In genomic region chr11:125552927-125553326, GRCh38 we compare ENCODE assay signal across 1 cellular context.
TF ChIP-seq lines count a peak whose summit lies in the region.

No MANE protein-coding gene starts in this region.

TF ChIP-seq in K562, 482 proteins besides CTCF, POLR2A, EP300 and RAD21 (continued from another document and continues in another):
- no peak for TF ChIP-seq ZNF609 (CRISPR knock-in tag; IDR thresholded peaks at IDR 0.05; ENCODE audit: borderline replicate concordance)
- peak in 1 of 3 experiments; percentile 5 for TF ChIP-seq YY1 (IDR thresholded peaks at IDR 0.05; ENCODE audit: borderline replicate concordance in 1 of 3, control insufficient read depth in 1 of 3, extremely low read depth in 1 of 3, insufficient read depth in 3 of 3, insufficient read length in 1 of 3, insufficient replicate concordance in 2 of 3, low read depth in 1 of 3, low read length in 2 of 3)
- TF ChIP-seq, protein P1, sequence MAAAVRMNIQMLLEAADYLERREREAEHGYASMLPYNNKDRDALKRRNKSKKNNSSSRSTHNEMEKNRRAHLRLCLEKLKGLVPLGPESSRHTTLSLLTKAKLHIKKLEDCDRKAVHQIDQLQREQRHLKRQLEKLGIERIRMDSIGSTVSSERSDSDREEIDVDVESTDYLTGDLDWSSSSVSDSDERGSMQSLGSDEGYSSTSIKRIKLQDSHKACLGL (CRISPR knock-in tag; IDR thresholded peaks at IDR 0.05; ENCODE audit: borderline replicate concordance, poor library complexity, severe bottlenecking): no peak
- no peak for TF ChIP-seq RBM39 (optimal IDR thresholded peaks at IDR 0.05; ENCODE audit: low read depth, low read length)
- TF ChIP-seq PRDM10 (IDR thresholded peaks at IDR 0.05; ENCODE audit: partially characterized antibody): peak; percentile 68
- TF ChIP-seq POLR2G (IDR thresholded peaks at IDR 0.05; ENCODE audit: low read depth, low read length): no peak
- TF ChIP-seq EZH2 (IDR thresholded peaks at IDR 0.05; ENCODE audit: borderline replicate concordance, low read depth, low read length): no peak
- TF ChIP-seq FOS (IDR thresholded peaks at IDR 0.05; ENCODE audit: extremely low read depth, insufficient read length): no peak
- no peak for TF ChIP-seq POLR2B (IDR thresholded peaks at IDR 0.05; ENCODE audit: low read depth, partially characterized antibody)
- TF ChIP-seq, protein P2, sequence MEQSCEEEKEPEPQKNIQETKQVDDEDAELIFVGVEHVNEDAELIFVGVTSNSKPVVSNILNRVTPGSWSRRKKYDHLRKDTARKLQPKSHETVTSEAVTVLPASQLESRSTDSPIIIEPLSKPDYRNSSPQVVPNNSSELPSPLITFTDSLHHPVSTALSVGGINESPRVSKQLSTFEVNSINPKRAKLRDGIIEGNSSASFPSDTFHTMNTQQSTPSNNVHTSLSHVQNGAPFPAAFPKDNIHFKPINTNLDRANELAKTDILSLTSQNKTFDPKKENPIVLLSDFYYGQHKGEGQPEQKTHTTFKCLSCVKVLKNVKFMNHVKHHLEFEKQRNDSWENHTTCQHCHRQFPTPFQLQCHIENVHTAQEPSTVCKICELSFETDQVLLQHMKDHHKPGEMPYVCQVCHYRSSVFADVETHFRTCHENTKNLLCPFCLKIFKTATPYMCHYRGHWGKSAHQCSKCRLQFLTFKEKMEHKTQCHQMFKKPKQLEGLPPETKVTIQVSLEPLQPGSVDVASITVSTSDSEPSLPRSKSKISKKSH (CRISPR knock-in tag; IDR thresholded peaks at IDR 0.05): no peak
- no peak for TF ChIP-seq MCM5 (IDR thresholded peaks at IDR 0.05; ENCODE audit: low read depth)
- no peak for TF ChIP-seq ZBTB1 (CRISPR knock-in tag; IDR thresholded peaks at IDR 0.05; ENCODE audit: borderline replicate concordance, low read depth)
- TF ChIP-seq, protein P3, sequence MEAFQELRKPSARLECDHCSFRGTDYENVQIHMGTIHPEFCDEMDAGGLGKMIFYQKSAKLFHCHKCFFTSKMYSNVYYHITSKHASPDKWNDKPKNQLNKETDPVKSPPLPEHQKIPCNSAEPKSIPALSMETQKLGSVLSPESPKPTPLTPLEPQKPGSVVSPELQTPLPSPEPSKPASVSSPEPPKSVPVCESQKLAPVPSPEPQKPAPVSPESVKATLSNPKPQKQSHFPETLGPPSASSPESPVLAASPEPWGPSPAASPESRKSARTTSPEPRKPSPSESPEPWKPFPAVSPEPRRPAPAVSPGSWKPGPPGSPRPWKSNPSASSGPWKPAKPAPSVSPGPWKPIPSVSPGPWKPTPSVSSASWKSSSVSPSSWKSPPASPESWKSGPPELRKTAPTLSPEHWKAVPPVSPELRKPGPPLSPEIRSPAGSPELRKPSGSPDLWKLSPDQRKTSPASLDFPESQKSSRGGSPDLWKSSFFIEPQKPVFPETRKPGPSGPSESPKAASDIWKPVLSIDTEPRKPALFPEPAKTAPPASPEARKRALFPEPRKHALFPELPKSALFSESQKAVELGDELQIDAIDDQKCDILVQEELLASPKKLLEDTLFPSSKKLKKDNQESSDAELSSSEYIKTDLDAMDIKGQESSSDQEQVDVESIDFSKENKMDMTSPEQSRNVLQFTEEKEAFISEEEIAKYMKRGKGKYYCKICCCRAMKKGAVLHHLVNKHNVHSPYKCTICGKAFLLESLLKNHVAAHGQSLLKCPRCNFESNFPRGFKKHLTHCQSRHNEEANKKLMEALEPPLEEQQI (IDR thresholded peaks at IDR 0.05): peak; percentile 88
- TF ChIP-seq TFAP4 (CRISPR knock-in tag; IDR thresholded peaks at IDR 0.05; ENCODE audit: borderline replicate concordance): peak; percentile 50
- no peak for TF ChIP-seq SIN3A (IDR thresholded peaks at IDR 0.05; ENCODE audit: borderline replicate concordance in 2 of 2, control insufficient read depth in 1 of 2, low read depth in 2 of 2, low read length in 2 of 2)
- no peak for TF ChIP-seq RFX1 (IDR thresholded peaks at IDR 0.05)
- TF ChIP-seq ZBTB8A (IDR thresholded peaks at IDR 0.05; ENCODE audit: partially characterized antibody): no peak
- TF ChIP-seq NONO (IDR thresholded peaks at IDR 0.05; ENCODE audit: low read depth in 2 of 2, low read length in 1 of 2): peak in 1 of 2 experiments; percentile 50; a peak in 1 of 4 replicates
- TF ChIP-seq BRD4 (IDR thresholded peaks at IDR 0.05): no peak
- no peak for TF ChIP-seq ZNF561 (CRISPR knock-in tag; conservative IDR thresholded peaks at IDR 0.05)
- peak; percentile 48 for TF ChIP-seq ZNF592 (IDR thresholded peaks at IDR 0.05)
- TF ChIP-seq HDAC3 (IDR thresholded peaks at IDR 0.05; ENCODE audit: borderline replicate concordance, partially characterized antibody): peak; percentile 95
- no peak for TF ChIP-seq CREBBP (IDR thresholded peaks at IDR 0.05; ENCODE audit: low read depth, low read length)
- no peak for TF ChIP-seq PTBP1 (IDR thresholded peaks at IDR 0.05; ENCODE audit: low read depth, low read length)
- TF ChIP-seq TCFL5 (CRISPR knock-in tag; conservative IDR thresholded peaks at IDR 0.05): no peak; the same call in 1 of the 2 replicates
- no peak for TF ChIP-seq E2F6 (IDR thresholded peaks at IDR 0.05; ENCODE audit: borderline replicate concordance in 1 of 2, extremely low read depth in 1 of 2, insufficient read depth in 1 of 2, insufficient read length in 1 of 2, low read depth in 1 of 2, low read length in 1 of 2, poor library complexity in 1 of 2, severe bottlenecking in 1 of 2)
- 0 out of 2 replicates have a peak, but pooled peaks have one; percentile 57 for TF ChIP-seq HEY1 (CRISPR knock-in tag; IDR thresholded peaks at IDR 0.05; ENCODE audit: borderline replicate concordance)
- TF ChIP-seq TARDBP (IDR thresholded peaks at IDR 0.05): no peak; the same call in 1 of the 2 replicates
- no peak for TF ChIP-seq ARID2 (IDR thresholded peaks at IDR 0.05)
- TF ChIP-seq CCAR2 (IDR thresholded peaks at IDR 0.05; ENCODE audit: low read depth, low read length): no peak
- TF ChIP-seq, protein P4, sequence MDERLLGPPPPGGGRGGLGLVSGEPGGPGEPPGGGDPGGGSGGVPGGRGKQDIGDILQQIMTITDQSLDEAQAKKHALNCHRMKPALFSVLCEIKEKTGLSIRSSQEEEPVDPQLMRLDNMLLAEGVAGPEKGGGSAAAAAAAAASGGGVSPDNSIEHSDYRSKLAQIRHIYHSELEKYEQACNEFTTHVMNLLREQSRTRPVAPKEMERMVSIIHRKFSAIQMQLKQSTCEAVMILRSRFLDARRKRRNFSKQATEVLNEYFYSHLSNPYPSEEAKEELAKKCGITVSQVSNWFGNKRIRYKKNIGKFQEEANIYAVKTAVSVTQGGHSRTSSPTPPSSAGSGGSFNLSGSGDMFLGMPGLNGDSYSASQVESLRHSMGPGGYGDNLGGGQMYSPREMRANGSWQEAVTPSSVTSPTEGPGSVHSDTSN (CRISPR knock-in tag; IDR thresholded peaks at IDR 0.05; ENCODE audit: low read depth): no peak
- TF ChIP-seq, protein P4 (tag; conservative IDR thresholded peaks at IDR 0.05; ENCODE audit: low read depth): no peak
- no peak for TF ChIP-seq KAT7 (CRISPR knock-in tag; IDR thresholded peaks at IDR 0.05; ENCODE audit: borderline replicate concordance)
- TF ChIP-seq RBM22 (IDR thresholded peaks at IDR 0.05; ENCODE audit: low read depth, low read length, poor library complexity, severe bottlenecking): no peak
- TF ChIP-seq BACH1 (tag; IDR thresholded peaks at IDR 0.05): no peak
